ENCODE assay signal across 19 cellular contexts in the genomic region with DNA sequence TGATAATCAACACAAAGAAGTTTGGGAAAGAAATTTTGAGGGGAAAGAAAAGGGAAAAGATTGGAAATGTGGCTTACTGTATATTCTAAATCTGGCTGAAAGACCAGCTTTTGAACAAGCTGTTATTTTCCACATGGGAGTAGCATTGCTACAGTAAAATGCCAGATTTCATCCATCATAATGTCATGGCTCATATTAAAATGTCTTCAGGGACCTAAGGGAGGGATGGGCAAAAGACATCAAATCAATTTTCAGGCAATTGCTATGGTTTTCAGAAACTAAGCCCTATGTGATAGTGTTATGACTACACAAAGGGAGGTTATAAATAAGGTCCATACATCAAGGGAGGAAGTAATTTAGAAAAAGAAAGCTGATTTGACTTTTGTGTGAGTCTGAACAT.
DNase-seq lines count a peak whose midpoint lies in the region; ATAC-seq and TF ChIP-seq lines count a peak whose summit lies in the region.
"Had no signal": no experiment of that assay in that cellular context is flagged by ENCODE, and none has a peak within 500 bp of the region (broad histone marks: within the 10 kb centered on the region; RNA-seq: fewer than 3 reads in every experiment).

No MANE protein-coding gene starts in this region.

- H3K4me1 Mint-ChIP-seq in brain: peaks cover 42% of the 10 kb centered on the region
- H3K4me1 Mint-ChIP-seq: B cell had no signal

- H3K27ac ChIP-seq in Karpas-422 (ENCODE audit: low read length) (peak overlapping the region; percentile 99), neural cell (ENCODE audit: low read length) (peak overlapping the region; percentile 49)
- H3K27ac ChIP-seq: 22Rv1; A549; BLaER1 treated with 17β-estradiol and CSF1 and Interleukin-3, amounts not matched to agents 10 nM and 100 nM; C4-2B had no signal

- peak overlapping the region; percentile 62 to 97 (median 69) for H3K27ac Mint-ChIP-seq in brain
- H3K27ac Mint-ChIP-seq: B cell; CD4-positive, alpha-beta T cell; CD8-positive, alpha-beta T cell had no signal

- H3K79me2 ChIP-seq in Karpas-422 (ENCODE audit: low read length) (no peaks in the 10 kb centered on the region), neural cell (replicated peaks; ENCODE audit: insufficient read depth, low read length) (no peaks in the 10 kb centered on the region)

- H3K9me2 ChIP-seq in Karpas-422 (replicated peaks; ENCODE audit: insufficient read depth, low read length) (no peaks in the 10 kb centered on the region), neural cell (ENCODE audit: insufficient read depth, low read length) (no peaks in the 10 kb centered on the region)

- peaks cover 80% of the 10 kb centered on the region for H3K4me1 ChIP-seq in Karpas-422 (ENCODE audit: low read length)
- H3K4me1 ChIP-seq: A549, Caco-2 had no signal

- peak; percentile 91 for TF ChIP-seq EP300 in neural cell (conservative IDR thresholded peaks at IDR 0.05; ENCODE audit: poor library complexity, severe bottlenecking)

- H4K20me1 ChIP-seq in Karpas-422 (ENCODE audit: insufficient read depth, low read depth, low read length): no peaks in the 10 kb centered on the region
- H4K20me1 ChIP-seq in neural cell (ENCODE audit: insufficient read depth): no peaks in the 10 kb centered on the region
- H4K20me1 ChIP-seq: BLaER1 treated with 17β-estradiol and CSF1 and Interleukin-3, amounts not matched to agents 10 nM and 100 nM had no signal

- H2AFZ ChIP-seq in Karpas-422 (ENCODE audit: low read length): peak overlapping the region; percentile 24; the same call in 1 of the 2 replicates
- no peak overlapping the region for H2AFZ ChIP-seq in neural cell (ENCODE audit: low read depth, low read length)

- H3K36me3 Mint-ChIP-seq in brain: no peaks in the 10 kb centered on the region
- H3K36me3 Mint-ChIP-seq: CD8-positive, alpha-beta T cell had no signal

- TF ChIP-seq CTCF in brain (conservative IDR thresholded peaks at IDR 0.05): no peak
- peak; percentile 60 for TF ChIP-seq CTCF in neural cell (IDR thresholded peaks at IDR 0.05; ENCODE audit: poor library complexity, severe bottlenecking)

- H3K36me3 ChIP-seq in Karpas-422 (ENCODE audit: insufficient read depth, low read length) (no peaks in the 10 kb centered on the region), neural cell (ENCODE audit: insufficient read depth, low read length) (no peaks in the 10 kb centered on the region)
- H3K36me3 ChIP-seq: BLaER1 treated with 17β-estradiol and CSF1 and Interleukin-3, amounts not matched to agents 10 nM and 100 nM had no signal

- peaks cover under 1 to 4% (median 3%) of the 10 kb centered on the region in 5 experiments for H3K9me3 Mint-ChIP-seq in brain
- H3K9me3 Mint-ChIP-seq: CD8-positive, alpha-beta T cell had no signal

- H3K9ac ChIP-seq in Karpas-422 (ENCODE audit: low read length): peak overlapping the region; percentile 43; the same call in 1 of the 2 replicates
- H3K9ac ChIP-seq in neural cell (ENCODE audit: low read length): no peak overlapping the region
- H3K9ac ChIP-seq: BLaER1 treated with 17β-estradiol and CSF1 and Interleukin-3, amounts not matched to agents 10 nM and 100 nM had no signal

- H3K9me3 ChIP-seq in Karpas-422 (ENCODE audit: low read length) (no peaks in the 10 kb centered on the region), neural cell (ENCODE audit: low read length) (no peaks in the 10 kb centered on the region)
- H3K9me3 ChIP-seq: A549, Caco-2 had no signal

- H3K27me3 ChIP-seq in Karpas-422 (ENCODE audit: low read length): no peaks in the 10 kb centered on the region
- H3K27me3 ChIP-seq in neural cell (ENCODE audit: insufficient read depth, low read depth, low read length): no peaks in the 10 kb centered on the region
- H3K27me3 ChIP-seq: BLaER1 treated with 17β-estradiol and CSF1 and Interleukin-3, amounts not matched to agents 10 nM and 100 nM had no signal

- peak overlapping the region; percentile 11; the same call in 1 of the 2 replicates for H3K4me3 ChIP-seq in Karpas-422 (ENCODE audit: low read length)
- H3K4me3 ChIP-seq in neural cell (ENCODE audit: low read length): no peak overlapping the region
- H3K4me3 ChIP-seq: A549; BLaER1 treated with 17β-estradiol and CSF1 and Interleukin-3, amounts not matched to agents 10 nM and 100 nM had no signal

- peak overlapping the region in 1 of 5 experiments; percentile 31 for H3K4me3 Mint-ChIP-seq in brain
- H3K4me3 Mint-ChIP-seq: B cell; CD4-positive, alpha-beta T cell; CD8-positive, alpha-beta T cell had no signal

- peak; percentile 69 for TF ChIP-seq RAD21 in neural cell (conservative IDR thresholded peaks at IDR 0.05)

- H3K27me3 Mint-ChIP-seq in brain: no peaks in the 10 kb centered on the region
- H3K27me3 Mint-ChIP-seq: B cell; CD4-positive, alpha-beta T cell had no signal

- ATAC-seq in HG03196 (IDR thresholded peaks at IDR 0.05; ENCODE audit: unreplicated experiment): no peak
- ATAC-seq: A549; CD8-positive, alpha-beta T cell had no signal

- no peaks in the 10 kb centered on the region for H3F3A ChIP-seq in neural cell (ENCODE audit: insufficient read depth, low read length, poor library complexity, severe bottlenecking)

- DNase-seq in Karpas-422 (peak; percentile 82), NCI-H446 treated with DMSO at 0.1 percent for 48 hours (lab: John Stamatoyannopoulos, UW) (peak; percentile 31), putamen (ENCODE audit: low spot score) (no peak), hypothalamus (lab: John Stamatoyannopoulos, UW) (no peak)
- DNase-seq: AML-193; Caco-2; Calu3; CD4-positive, alpha-beta T cell; CD8-positive, alpha-beta T cell; DMS79 treated with DMSO at 0.1 percent for 48 hours; GF-D8 had no signal

- peak overlapping the region; percentile 55 for H3K4me2 ChIP-seq in Karpas-422 (ENCODE audit: low read depth, low read length, poor library complexity, severe bottlenecking)
- H3K4me2 ChIP-seq in neural cell (ENCODE audit: low read length): no peak overlapping the region
- H3K4me2 ChIP-seq: A549; BLaER1 treated with 17β-estradiol and CSF1 and Interleukin-3, amounts not matched to agents 10 nM and 100 nM had no signal

TF ChIP-seq in neural cell, 6 proteins besides CTCF, POLR2A, EP300 and RAD21:
- TF ChIP-seq SMC3 (conservative IDR thresholded peaks at IDR 0.05; ENCODE audit: poor library complexity) (peak; percentile 71), POLR2AphosphoS5 (IDR thresholded peaks at IDR 0.05) (peak; percentile 79)
- TF ChIP-seq, protein P1, sequence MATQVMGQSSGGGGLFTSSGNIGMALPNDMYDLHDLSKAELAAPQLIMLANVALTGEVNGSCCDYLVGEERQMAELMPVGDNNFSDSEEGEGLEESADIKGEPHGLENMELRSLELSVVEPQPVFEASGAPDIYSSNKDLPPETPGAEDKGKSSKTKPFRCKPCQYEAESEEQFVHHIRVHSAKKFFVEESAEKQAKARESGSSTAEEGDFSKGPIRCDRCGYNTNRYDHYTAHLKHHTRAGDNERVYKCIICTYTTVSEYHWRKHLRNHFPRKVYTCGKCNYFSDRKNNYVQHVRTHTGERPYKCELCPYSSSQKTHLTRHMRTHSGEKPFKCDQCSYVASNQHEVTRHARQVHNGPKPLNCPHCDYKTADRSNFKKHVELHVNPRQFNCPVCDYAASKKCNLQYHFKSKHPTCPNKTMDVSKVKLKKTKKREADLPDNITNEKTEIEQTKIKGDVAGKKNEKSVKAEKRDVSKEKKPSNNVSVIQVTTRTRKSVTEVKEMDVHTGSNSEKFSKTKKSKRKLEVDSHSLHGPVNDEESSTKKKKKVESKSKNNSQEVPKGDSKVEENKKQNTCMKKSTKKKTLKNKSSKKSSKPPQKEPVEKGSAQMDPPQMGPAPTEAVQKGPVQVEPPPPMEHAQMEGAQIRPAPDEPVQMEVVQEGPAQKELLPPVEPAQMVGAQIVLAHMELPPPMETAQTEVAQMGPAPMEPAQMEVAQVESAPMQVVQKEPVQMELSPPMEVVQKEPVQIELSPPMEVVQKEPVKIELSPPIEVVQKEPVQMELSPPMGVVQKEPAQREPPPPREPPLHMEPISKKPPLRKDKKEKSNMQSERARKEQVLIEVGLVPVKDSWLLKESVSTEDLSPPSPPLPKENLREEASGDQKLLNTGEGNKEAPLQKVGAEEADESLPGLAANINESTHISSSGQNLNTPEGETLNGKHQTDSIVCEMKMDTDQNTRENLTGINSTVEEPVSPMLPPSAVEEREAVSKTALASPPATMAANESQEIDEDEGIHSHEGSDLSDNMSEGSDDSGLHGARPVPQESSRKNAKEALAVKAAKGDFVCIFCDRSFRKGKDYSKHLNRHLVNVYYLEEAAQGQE (IDR thresholded peaks at IDR 0.05; ENCODE audit: borderline replicate concordance): no peak
TF ChIP-seq in neural cell: peak in this region for 2.

Comparison
In these comparisons a context has a peak if more than half of its experiments do, and no peak if none do; other contexts are left out.
1. DNase-seq: peak in Karpas-422 (single experiment) and NCI-H446 treated with DMSO at 0.1 percent for 48 hours (single experiment); none in putamen (single experiment) and hypothalamus (0 of 51).